27 cellular contexts compared by ENCODE assay signal in genomic region chr18:8869696-8870095, GRCh38.
"Had no signal": no experiment of that assay in that cellular context is flagged by ENCODE, and none has a peak within 500 bp of the region (broad histone marks: within the 10 kb centered on the region; RNA-seq: fewer than 3 reads in every experiment).

No MANE protein-coding gene starts in this region.

- H3K9me3 ChIP-seq: body of pancreas, esophagus muscularis mucosa, gastroesophageal sphincter, heart right ventricle had no signal

- H3K27me3 ChIP-seq: body of pancreas, gastroesophageal sphincter, hepatocyte had no signal

- H3K4me3 ChIP-seq: body of pancreas, esophagus muscularis mucosa, gastroesophageal sphincter, heart right ventricle, hepatocyte had no signal

- H3K27ac ChIP-seq: body of pancreas, esophagus muscularis mucosa, gastroesophageal sphincter, heart right ventricle, hepatocyte, VCaP had no signal

- ATAC-seq: activated CD8-positive, alpha-beta T cell treated with anti-CD3 and anti-CD28 coated beads for 36 hours; activated T-cell treated with anti-CD3 and anti-CD28 coated beads, Interleukin-2, amount 50 U/mL, for 4 hours; activated T-helper 17 cell treated with anti-CD3 and anti-CD28 coated beads, Interleukin-2, amount 50 U/mL, for 72 hours; body of pancreas; effector memory CD8-positive, alpha-beta T cell; gastroesophageal sphincter; heart right ventricle; WTC11 had no signal

- H3K36me3 ChIP-seq: esophagus muscularis mucosa, gastroesophageal sphincter, heart right ventricle had no signal

- H3K4me1 ChIP-seq: body of pancreas, esophagus muscularis mucosa, gastroesophageal sphincter, heart right ventricle had no signal

- DNase-seq: activated CD4-positive, alpha-beta T cell treated with anti-CD3 and anti-CD28 coated beads for 1 hour; activated CD4-positive, alpha-beta T cell treated with anti-CD3 and anti-CD28 coated beads for 4 hours; activated CD4-positive, alpha-beta T cell treated with anti-CD3 and anti-CD28 coated beads, Interleukin-2, amount 10 ng/mL, durations not matched to agents 7 days and 5 days; activated CD4-positive, alpha-beta T cell treated with anti-CD3 and anti-CD28 coated beads, Interleukin-2, amount 50 U/mL, for 48 hours; activated CD8-positive, alpha-beta memory T cell treated with anti-CD3 and anti-CD28 coated beads for 24 hours; activated CD8-positive, alpha-beta T cell treated with anti-CD3 and anti-CD28 coated beads for 36 hours; activated effector memory CD4-positive, alpha-beta T cell treated with Interleukin-2 at 50 U/mL for 16 hours; activated gamma-delta T cell treated with Interleukin-2 at 50 U/mL for 16 hours; activated naive CD4-positive, alpha-beta T cell treated with anti-CD3 and anti-CD28 coated beads, Interleukin-2, amount 50 U/mL, for 16 hours; activated naive CD4-positive, alpha-beta T cell treated with Interleukin-2 at 50 U/mL for 16 hours; activated T-cell treated with anti-CD3 and anti-CD28 coated beads, Interleukin-2, amount 50 U/mL, for 4 hours; aorta; body of pancreas; cortex of kidney; dermis blood vessel endothelial cell; effector CD4-positive, alpha-beta T cell; effector memory CD8-positive, alpha-beta T cell; erythroblast; foreskin melanocyte; heart right ventricle; T-helper 2 cell had no signal
